Comparison of ENCODE assay signal across 17 cellular contexts in genomic region chr11:67283490-67283963, GRCh38. TPM values are rescaled to one million over a fixed set of nuclear protein-coding genes. Genes with fewer than 3 reads are reported as not detected.
DNase-seq lines count a peak whose midpoint lies in the region; ATAC-seq and TF ChIP-seq lines count a peak whose summit lies in the region.
"Had no signal": no experiment of that assay in that cellular context is flagged by ENCODE, and none has a peak within 500 bp of the region (broad histone marks: within the 10 kb centered on the region; RNA-seq: fewer than 3 reads in every experiment).

No MANE protein-coding gene starts in this region.

- intact Hi-C loops in CD8-positive, alpha-beta T cell (cut with DNase I, micrococcal nuclease) = no loop called here

- H3K9me3 Mint-ChIP-seq in CD8-positive, alpha-beta T cell = no peaks in the 10 kb centered on the region
- no peaks in the 10 kb centered on the region for H3K9me3 Mint-ChIP-seq in mesothelial cell of epicardium

- no peaks in the 10 kb centered on the region for H3K9me3 ChIP-seq in CD8-positive, alpha-beta T cell (ENCODE audit: low read length)
- no peaks in the 10 kb centered on the region for H3K9me3 ChIP-seq in effector memory CD4-positive, alpha-beta T cell (ENCODE audit: control insufficient read depth, low read length)
- no peaks in the 10 kb centered on the region for H3K9me3 ChIP-seq in neutrophil
- H3K9me3 ChIP-seq: SK-N-SH had no signal

- H3K4me3 ChIP-seq in CD8-positive, alpha-beta T cell (ENCODE audit: low read depth, low read length) = no peak overlapping the region
- H3K4me3 ChIP-seq in effector memory CD4-positive, alpha-beta T cell (ENCODE audit: insufficient read depth, low read depth, low read length, poor library complexity, severe bottlenecking) = no peak overlapping the region
- peak overlapping the region; percentile 87 to 95 for H3K4me3 ChIP-seq in neutrophil (ENCODE audit: low read depth in 1 of 2, low read length in 1 of 2)
- H3K4me3 ChIP-seq: GM23248 had no signal

- ATAC-seq in CD8-positive, alpha-beta T cell = no peak
- ATAC-seq in GM18907 (IDR thresholded peaks at IDR 0.05; ENCODE audit: unreplicated experiment) = no peak

- CTCF ChIA-PET in CD8-positive, alpha-beta T cell (lab: Charles Lee) = interaction anchor here (1.1 to 3.1 kb wide), 8 partner anchors 8 to 119 kb away, joined by 3 to 16 read pairs (median 4); partner anchors contain the start of gene PPP1CA
- CTCF ChIA-PET in HEK293T (lab: Yijun Ruan, JAX) = no interaction called here

- no peaks in the 10 kb centered on the region for H3K27me3 Mint-ChIP-seq in CD8-positive, alpha-beta T cell (ENCODE audit: low read depth)
- no peaks in the 10 kb centered on the region for H3K27me3 Mint-ChIP-seq in mesothelial cell of epicardium (ENCODE audit: low read depth)
- H3K27me3 Mint-ChIP-seq: activated naive CD8-positive, alpha-beta T cell had no signal

- H3K27ac Mint-ChIP-seq in CD8-positive, alpha-beta T cell = peak overlapping the region; percentile 55
- H3K27ac Mint-ChIP-seq in mesothelial cell of epicardium = no peak overlapping the region

- H3K36me3 Mint-ChIP-seq in CD8-positive, alpha-beta T cell = peaks cover 83% of the 10 kb centered on the region
- H3K36me3 Mint-ChIP-seq in mesothelial cell of epicardium = peaks cover 8% of the 10 kb centered on the region

- H3K4me3 Mint-ChIP-seq in CD8-positive, alpha-beta T cell = no peak overlapping the region
- no peak overlapping the region for H3K4me3 Mint-ChIP-seq in mesothelial cell of epicardium
- H3K4me3 Mint-ChIP-seq: activated naive CD8-positive, alpha-beta T cell had no signal

- peaks cover 85% of the 10 kb centered on the region for H3K4me1 ChIP-seq in CD8-positive, alpha-beta T cell (ENCODE audit: insufficient read depth, low read length)
- H3K4me1 ChIP-seq in effector memory CD4-positive, alpha-beta T cell (ENCODE audit: control insufficient read depth, insufficient read depth, low read length, poor library complexity, severe bottlenecking) = peaks cover 74% of the 10 kb centered on the region
- H3K4me1 ChIP-seq in neutrophil (ENCODE audit: control insufficient read depth in 1 of 2, insufficient read depth in 1 of 2, low read depth in 1 of 2, low read length in 1 of 2) = peaks cover 97 to 99% of the 10 kb centered on the region in 2 experiments

- H3K4me1 Mint-ChIP-seq in CD8-positive, alpha-beta T cell (ENCODE audit: low read depth) = peaks cover 48% of the 10 kb centered on the region
- peaks cover 11% of the 10 kb centered on the region for H3K4me1 Mint-ChIP-seq in mesothelial cell of epicardium

- H3K36me3 ChIP-seq in CD8-positive, alpha-beta T cell (ENCODE audit: insufficient read depth, low read length) = peaks cover 70% of the 10 kb centered on the region
- peaks cover 81% of the 10 kb centered on the region for H3K36me3 ChIP-seq in effector memory CD4-positive, alpha-beta T cell (ENCODE audit: control insufficient read depth, insufficient read depth, low read length)
- H3K36me3 ChIP-seq in neutrophil = peaks cover 84% of the 10 kb centered on the region

- POLR2A ChIA-PET in CD8-positive, alpha-beta T cell (lab: Charles Lee) = interaction anchor here (0.9 to 15.2 kb wide), 4 partner anchors 10 to 154 kb away, joined by 3 to 426 read pairs (median 3); partner anchors contain the start of genes GRK2 and PTPRCAP
- POLR2A ChIA-PET in HEK293T (lab: Yijun Ruan, JAX) = interaction anchor here (1.2 to 2.0 kb wide), 3 partner anchors 14 to 34 kb away, joined by 3 to 6 read pairs (median 5); no protein-coding TSS in a partner anchor

- no peak overlapping the region for H3K27ac ChIP-seq in CD8-positive, alpha-beta T cell (ENCODE audit: low read depth, low read length)
- H3K27ac ChIP-seq in effector memory CD4-positive, alpha-beta T cell (ENCODE audit: insufficient read depth, low read length, poor library complexity, severe bottlenecking) = peak overlapping the region; percentile 61
- peak overlapping the region; percentile 99 for H3K27ac ChIP-seq in neutrophil
- H3K27ac ChIP-seq: GM23248, parathyroid adenoma had no signal

- DNase-seq in CD8-positive, alpha-beta T cell = peak in 1 of 7 experiments; percentile 12
- DNase-seq in NOMO-1 treated with dmso at 0.1 percent for 144 hours (lab: John Stamatoyannopoulos, UW; ENCODE audit: unreplicated experiment) (peak; percentile 80), HEK293T (ENCODE audit: extremely low spot score) (no peak), mesothelial cell of epicardium (ENCODE audit: low spot score in 2 of 2, unreplicated experiment in 2 of 2) (no peak), NCI-H446 (lab: John Stamatoyannopoulos, UW) (no peak)
- DNase-seq in effector memory CD4-positive, alpha-beta T cell = no peak
- DNase-seq: activated CD4-positive, alpha-beta T cell treated with anti-CD3 and anti-CD28 coated beads, Interleukin-2, amount 50 U/mL, for 1 hour; cortex of kidney; foreskin fibroblast; GM23248; NCI-H1417 treated with DMSO at 0.1 percent for 48 hours; NCI-H69; SK-N-SH had no signal

- no peak for TF ChIP-seq CTCF in CD8-positive, alpha-beta T cell (IDR thresholded peaks at IDR 0.05)
- no peak for TF ChIP-seq CTCF in neutrophil (IDR thresholded peaks at IDR 0.05)
- no peak for TF ChIP-seq CTCF in mesothelial cell of epicardium (IDR thresholded peaks at IDR 0.05; ENCODE audit: unreplicated experiment)

- no peaks in the 10 kb centered on the region for H3K27me3 ChIP-seq in CD8-positive, alpha-beta T cell (ENCODE audit: insufficient read depth, low read length)
- H3K27me3 ChIP-seq in effector memory CD4-positive, alpha-beta T cell (replicated peaks; ENCODE audit: control insufficient read depth, insufficient read depth, low read length, poor library complexity, severe bottlenecking) = no peaks in the 10 kb centered on the region
- no peaks in the 10 kb centered on the region for H3K27me3 ChIP-seq in neutrophil

TF ChIP-seq in HEK293T, 16 proteins besides CTCF, POLR2A, EP300 and RAD21:
- TF ChIP-seq ELF4 (IDR thresholded peaks at IDR 0.05) = no peak
- no peak for TF ChIP-seq SUZ12 (IDR thresholded peaks at IDR 0.05)
- TF ChIP-seq FOXK2 (IDR thresholded peaks at IDR 0.05) = no peak
- no peak for TF ChIP-seq SP1 (IDR thresholded peaks at IDR 0.05)
- TF ChIP-seq TARDBP (IDR thresholded peaks at IDR 0.05) = no peak
- TF ChIP-seq FOXM1 (IDR thresholded peaks at IDR 0.05; ENCODE audit: borderline replicate concordance) = no peak
- TF ChIP-seq ZNF384 (IDR thresholded peaks at IDR 0.05) = no peak
- no peak for TF ChIP-seq FOXA1 (IDR thresholded peaks at IDR 0.05)
- TF ChIP-seq LEF1 (IDR thresholded peaks at IDR 0.05; ENCODE audit: borderline replicate concordance) = no peak
- TF ChIP-seq CTBP1 (IDR thresholded peaks at IDR 0.05; ENCODE audit: borderline replicate concordance) = no peak
- no peak for TF ChIP-seq HDGF (IDR thresholded peaks at IDR 0.05; ENCODE audit: borderline replicate concordance)
- TF ChIP-seq BHLHE40 (IDR thresholded peaks at IDR 0.05; ENCODE audit: borderline replicate concordance) = no peak
- TF ChIP-seq ARNT (IDR thresholded peaks at IDR 0.05) = no peak
- TF ChIP-seq NFRKB (IDR thresholded peaks at IDR 0.05) = no peak
TF ChIP-seq in HEK293T: peak in this region for 0.

RNA-seq across cellular contexts. Expression of gene ANKRD13D, which starts 5.6 kb away (rescaled TPM):
- 100 to 1,000 TPM; 152 TPM for total RNA-seq in CD8-positive, alpha-beta T cell
- total RNA-seq in mesothelial cell of epicardium = 71.3 to 78.5 TPM (median 76.5 TPM) in 3 replicates

RNA-seq across cellular contexts. Expression of gene GRK2, which starts 17.3 kb away (rescaled TPM):
- 100 to 1,000 TPM; 356 to 371 TPM for total RNA-seq in CD8-positive, alpha-beta T cell
- 46.4 to 48.4 TPM (median 46.5 TPM) in 3 replicates for total RNA-seq in mesothelial cell of epicardium

RNA-seq across cellular contexts. Expression of gene SSH3, which starts 19.8 kb away (rescaled TPM):
- 1 to 10 TPM; 5.9 to 9.9 TPM for total RNA-seq in CD8-positive, alpha-beta T cell
- total RNA-seq in mesothelial cell of epicardium = 50.4 to 59.0 TPM (median 55.4 TPM) in 3 replicates

Comparison
In these comparisons a context has a peak if more than half of its experiments do, and no peak if none do; other contexts are left out.
1. H3K4me3 ChIP-seq: peak in neutrophil (2 of 2); none in CD8-positive, alpha-beta T cell (single experiment) and effector memory CD4-positive, alpha-beta T cell (single experiment).